In genomic region chr21:29342394-29342957, GRCh38 we compare ENCODE assay signal across 7 cellular contexts. TPM values are rescaled to one million over a fixed set of nuclear protein-coding genes. Genes with fewer than 3 reads are reported as not detected.
A peak's percentile ranks its signal among the peaks of the same experiment; 100 is the strongest.
DNase-seq lines count a peak whose midpoint lies in the region; ATAC-seq and TF ChIP-seq lines count a peak whose summit lies in the region.

No MANE protein-coding gene starts in this region.

- no peaks in the 10 kb centered on the region for H3K27me3 Mint-ChIP-seq in stimulated activated naive B cell treated with anti-CD40 and anti-IgM and Interleukin-4, amounts not matched to agents 10 μg/mL and 1 μg/mL and 100 μg/mL, for 72 hours

- WGBS in right lobe of liver (ENCODE audit: insufficient coverage, low coverage, low lambda C conversion rate, missing lambda C conversion rate) = 26% methylated on average over 6 of the region's 9 CpGs

- no peaks in the 10 kb centered on the region for H3K9me3 ChIP-seq in right lobe of liver

- no peak for TF ChIP-seq CTCF in right lobe of liver (IDR thresholded peaks at IDR 0.05)

- intact Hi-C loops in right lobe of liver (cut with DNase I) = no loop called here

- peaks cover 16 to 36% of the 10 kb centered on the region in 2 donors for H3K36me3 Mint-ChIP-seq in stimulated activated naive B cell treated with anti-CD40 and anti-IgM and Interleukin-4, amounts not matched to agents 10 μg/mL and 1 μg/mL and 100 μg/mL, for 72 hours

- no peak for TF ChIP-seq POLR2A in right lobe of liver (IDR thresholded peaks at IDR 0.05)

- H3K36me3 ChIP-seq in right lobe of liver = peaks cover 0 to 3% (median 0%) of the 10 kb centered on the region in 4 donors

- H3K4me1 Mint-ChIP-seq in stimulated activated naive B cell treated with anti-CD40 and anti-IgM and Interleukin-4, amounts not matched to agents 10 μg/mL and 1 μg/mL and 100 μg/mL, for 72 hours = peaks cover 13 to 21% of the 10 kb centered on the region in 2 donors

- ATAC-seq in GM19023 (IDR thresholded peaks at IDR 0.05; ENCODE audit: unreplicated experiment) (peak; percentile 77), right lobe of liver (peak; percentile 45 to 70 (median 60))
- peak in 1 of 2 donors; percentile 54 for ATAC-seq in stimulated activated naive B cell treated with anti-CD40 and anti-IgM and Interleukin-4, amounts not matched to agents 10 μg/mL and 1 μg/mL and 100 μg/mL, for 72 hours (replicated peaks)

- H3K9me3 Mint-ChIP-seq in stimulated activated naive B cell treated with anti-CD40 and anti-IgM and Interleukin-4, amounts not matched to agents 10 μg/mL and 1 μg/mL and 100 μg/mL, for 72 hours = peaks cover 0 to 5% of the 10 kb centered on the region in 2 donors

- H3K27ac Mint-ChIP-seq in stimulated activated naive B cell treated with anti-CD40 and anti-IgM and Interleukin-4, amounts not matched to agents 10 μg/mL and 1 μg/mL and 100 μg/mL, for 72 hours = peak overlapping the region; percentile 69

- DNase-seq in HT1080 (ENCODE audit: low read depth) (peak; percentile 97), amniotic epithelial cell (ENCODE audit: low read depth) (peak; percentile 97), right lobe of liver (peak; percentile 45 to 60 (median 55)), foreskin melanocyte (no peak), NCI-H1105 treated with DMSO at 0.1 percent for 48 hours (lab: John Stamatoyannopoulos, UW) (no peak)
- no peak for DNase-seq in stimulated activated naive B cell treated with anti-CD40 and anti-IgM and Interleukin-4, amounts not matched to agents 10 μg/mL and 1 μg/mL and 100 μg/mL, for 72 hours

- no peaks in the 10 kb centered on the region for H3K27me3 ChIP-seq in right lobe of liver

- H3K4me1 ChIP-seq in right lobe of liver = peaks cover 0 to 63% (median 10%) of the 10 kb centered on the region in 4 donors

- H3K4me3 ChIP-seq in right lobe of liver = no peak overlapping the region

- H3K27ac ChIP-seq in right lobe of liver = peak overlapping the region in 2 of 3 donors; percentile 13 to 24

- no peak overlapping the region for H3K4me3 Mint-ChIP-seq in stimulated activated naive B cell treated with anti-CD40 and anti-IgM and Interleukin-4, amounts not matched to agents 10 μg/mL and 1 μg/mL and 100 μg/mL, for 72 hours

RNA-seq across cellular contexts. Expression of gene BACH1, which starts 43.8 kb away (rescaled TPM):
- 25.2 and 31.7 TPM in 2 replicates for total RNA-seq in HT1080 (2014; rRNA removed; shearing (Covaris generic))
- 20.4 and 26.8 TPM in 2 replicates for polyA plus RNA-seq in HT1080 (2015; cell fraction: cytosol; rRNA removed)
- 32.1 and 33.5 TPM in 2 replicates for polyA plus RNA-seq in HT1080 (2015; cell fraction: nucleus; rRNA removed)
- total RNA-seq in right lobe of liver = 10 to 100 TPM; 22.7 to 57.5 (median 27.2) TPM

Comparison
In these comparisons a context has a peak if more than half of its experiments do, and no peak if none do; other contexts are left out.
1. DNase-seq: peak in HT1080 (single experiment), amniotic epithelial cell (single experiment) and right lobe of liver (3 of 3); none in stimulated activated naive B cell treated with anti-CD40 and anti-IgM and Interleukin-4, amounts not matched to agents 10 μg/mL and 1 μg/mL and 100 μg/mL, for 72 hours (single experiment), foreskin melanocyte (single experiment) and NCI-H1105 treated with DMSO at 0.1 percent for 48 hours (single experiment).